Comparison of ENCODE assay signal across 15 cellular contexts in the genomic region with DNA sequence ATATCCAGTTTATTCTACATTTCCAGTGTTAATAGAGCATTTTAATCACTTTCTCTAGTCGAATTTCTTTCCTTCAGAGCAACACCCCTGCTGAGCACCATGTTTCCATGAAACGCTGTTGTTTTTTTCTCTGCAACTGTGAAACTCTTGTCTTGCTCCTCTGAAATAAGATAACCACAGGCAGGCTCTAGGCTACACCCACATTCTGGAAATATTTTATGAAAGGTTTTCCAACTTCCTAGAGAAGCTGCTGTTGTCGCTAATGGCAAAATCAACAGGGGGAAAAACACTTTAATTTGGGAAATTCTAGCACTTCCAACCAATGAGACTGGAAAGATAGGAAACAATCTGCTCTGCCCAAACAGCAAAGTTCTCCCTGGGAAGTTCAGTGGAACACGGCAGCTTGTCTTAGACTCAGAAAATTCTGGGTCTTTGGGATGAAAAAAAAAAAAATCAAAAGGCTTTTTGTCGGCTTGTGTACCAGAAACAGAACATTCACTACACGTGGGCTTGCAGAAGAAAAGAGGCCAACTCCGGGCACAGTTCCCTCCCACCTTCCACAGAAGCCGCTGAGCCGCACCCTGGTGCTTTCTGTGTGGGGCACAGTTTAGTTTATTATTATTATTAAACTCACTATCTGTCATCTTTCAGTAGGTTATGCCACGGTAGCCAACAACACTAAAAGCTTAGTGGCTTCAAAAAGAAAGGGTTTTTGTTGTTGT.
"Had no signal": no experiment of that assay in that cellular context is flagged by ENCODE, and none has a peak within 500 bp of the region (broad histone marks: within the 10 kb centered on the region; RNA-seq: fewer than 3 reads in every experiment).

No MANE protein-coding gene starts in this region.

- DNase-seq: activated B cell treated with CpG ODN at 0.5 μM for 24 hours; activated CD4-positive, alpha-beta T cell treated with anti-CD3 and anti-CD28 coated beads, Interleukin-2, amount 10 ng/mL, durations not matched to agents 7 days and 5 days; activated CD8-positive, alpha-beta memory T cell treated with anti-CD3 and anti-CD28 coated beads for 24 hours; activated naive CD4-positive, alpha-beta T cell treated with anti-CD3 and anti-CD28 coated beads for 36 hours; central memory CD4-positive, alpha-beta T cell; erythroblast; left cardiac atrium; small intestine; transverse colon had no signal

- H3K4me3 ChIP-seq: lung, transverse colon had no signal

- H3K36me3 ChIP-seq: transverse colon had no signal

- H3K27ac Mint-ChIP-seq: activated B cell treated with CpG ODN at 0.5 μM for 24 hours; activated CD4-positive, alpha-beta T cell treated with anti-CD3 and anti-CD28 coated beads, Interleukin-2, amount 10 ng/mL, durations not matched to agents 7 days and 5 days; activated naive CD4-positive, alpha-beta T cell treated with anti-CD3 and anti-CD28 coated beads for 36 hours; activated T-helper 17 cell treated with anti-CD3 and anti-CD28 coated beads, Interleukin-2, amount 50 U/mL, for 72 hours; dendritic cell treated with granulocyte-macrophage colony-stimulating factor and Interleukin-4, amounts not matched to agents 40 ng/mL and 50 ng/mL, for 4 days; endodermal cell; T-helper 1 cell treated with Interleukin-12 subunit alpha and Interleukin-12 subunit beta and Interleukin-4 antibody, amounts not matched to agents 30 μg/mL and 1 μg/mL, for 36 hours had no signal

- H3K4me3 Mint-ChIP-seq: activated B cell treated with CpG ODN at 0.5 μM for 24 hours; activated CD4-positive, alpha-beta T cell treated with anti-CD3 and anti-CD28 coated beads, Interleukin-2, amount 10 ng/mL, durations not matched to agents 7 days and 5 days; activated naive CD4-positive, alpha-beta T cell treated with anti-CD3 and anti-CD28 coated beads for 36 hours; activated T-helper 17 cell treated with anti-CD3 and anti-CD28 coated beads, Interleukin-2, amount 50 U/mL, for 72 hours; dendritic cell treated with granulocyte-macrophage colony-stimulating factor and Interleukin-4, amounts not matched to agents 40 ng/mL and 50 ng/mL, for 4 days; endodermal cell; neural crest cell; T-helper 1 cell treated with Interleukin-12 subunit alpha and Interleukin-12 subunit beta and Interleukin-4 antibody, amounts not matched to agents 30 μg/mL and 1 μg/mL, for 36 hours had no signal

- H3K4me1 Mint-ChIP-seq: activated B cell treated with CpG ODN at 0.5 μM for 24 hours; activated CD4-positive, alpha-beta T cell treated with anti-CD3 and anti-CD28 coated beads, Interleukin-2, amount 10 ng/mL, durations not matched to agents 7 days and 5 days; activated T-helper 17 cell treated with anti-CD3 and anti-CD28 coated beads, Interleukin-2, amount 50 U/mL, for 72 hours had no signal

- H3K9me3 ChIP-seq: transverse colon had no signal

- ATAC-seq: activated T-helper 17 cell treated with anti-CD3 and anti-CD28 coated beads, Interleukin-2, amount 50 U/mL, for 72 hours had no signal

- H3K9me3 Mint-ChIP-seq: activated B cell treated with CpG ODN at 0.5 μM for 24 hours; activated CD4-positive, alpha-beta T cell treated with anti-CD3 and anti-CD28 coated beads, Interleukin-2, amount 10 ng/mL, durations not matched to agents 7 days and 5 days; activated naive CD4-positive, alpha-beta T cell treated with anti-CD3 and anti-CD28 coated beads for 36 hours; activated T-helper 17 cell treated with anti-CD3 and anti-CD28 coated beads, Interleukin-2, amount 50 U/mL, for 72 hours; dendritic cell treated with granulocyte-macrophage colony-stimulating factor and Interleukin-4, amounts not matched to agents 40 ng/mL and 50 ng/mL, for 4 days; endodermal cell; neural crest cell; T-helper 1 cell treated with Interleukin-12 subunit alpha and Interleukin-12 subunit beta and Interleukin-4 antibody, amounts not matched to agents 30 μg/mL and 1 μg/mL, for 36 hours had no signal

- H3K27me3 Mint-ChIP-seq: dendritic cell treated with granulocyte-macrophage colony-stimulating factor and Interleukin-4, amounts not matched to agents 40 ng/mL and 50 ng/mL, for 4 days had no signal

- H3K27ac ChIP-seq: transverse colon had no signal

- H3K4me1 ChIP-seq: transverse colon had no signal

- H3K27me3 ChIP-seq: transverse colon had no signal
